ENCODE assay signal across 10 cellular contexts in genomic region chr3:152402698-152403456, GRCh38.
DNase-seq lines count a peak whose midpoint lies in the region; ATAC-seq lines count a peak whose summit lies in the region.
"Had no signal": no experiment of that assay in that cellular context is flagged by ENCODE, and none has a peak within 500 bp of the region (broad histone marks: within the 10 kb centered on the region; RNA-seq: fewer than 3 reads in every experiment).

No MANE protein-coding gene starts in this region.

- no peaks in the 10 kb centered on the region for H3K9me3 ChIP-seq in Karpas-422 (ENCODE audit: low read length)

- peaks cover 46% of the 10 kb centered on the region for H3K36me3 Mint-ChIP-seq in dendritic cell treated with granulocyte-macrophage colony-stimulating factor and Interleukin-4, amounts not matched to agents 40 ng/mL and 50 ng/mL, for 4 days (ENCODE audit: low read depth)

- H2AFZ ChIP-seq in Karpas-422 (ENCODE audit: low read length), result no peak overlapping the region
- H2AFZ ChIP-seq: parathyroid adenoma had no signal

- H3K4me2 ChIP-seq in Karpas-422 (ENCODE audit: low read depth, low read length, poor library complexity, severe bottlenecking), result no peak overlapping the region

- H3K4me1 ChIP-seq in Karpas-422 (ENCODE audit: low read length) (peaks cover 71% of the 10 kb centered on the region), rectal smooth muscle tissue (ENCODE audit: control insufficient read depth, insufficient read depth, low read length) (peaks cover 60% of the 10 kb centered on the region)

- DNase-seq in Karpas-422 (no peak), HuH-7.5 (ENCODE audit: low spot score) (no peak), iPS-NIHi7 (ENCODE audit: extremely low spot score) (no peak)
- DNase-seq: NCI-H526 had no signal

- no peak overlapping the region for H3K4me3 Mint-ChIP-seq in dendritic cell treated with granulocyte-macrophage colony-stimulating factor and Interleukin-4, amounts not matched to agents 40 ng/mL and 50 ng/mL, for 4 days

- H4K20me1 ChIP-seq in Karpas-422 (ENCODE audit: insufficient read depth, low read depth, low read length), result no peaks in the 10 kb centered on the region

- peaks cover 99% of the 10 kb centered on the region for H3K79me2 ChIP-seq in Karpas-422 (ENCODE audit: low read length)

- no peaks in the 10 kb centered on the region for H3K27me3 Mint-ChIP-seq in dendritic cell treated with granulocyte-macrophage colony-stimulating factor and Interleukin-4, amounts not matched to agents 40 ng/mL and 50 ng/mL, for 4 days

- intact Hi-C loops in dendritic cell treated with granulocyte-macrophage colony-stimulating factor and Interleukin-4, amounts not matched to agents 40 ng/mL and 50 ng/mL, for 4 days (cut with micrococcal nuclease), result no loop called here

- peak overlapping the region; percentile 20 for H3K27ac Mint-ChIP-seq in dendritic cell treated with granulocyte-macrophage colony-stimulating factor and Interleukin-4, amounts not matched to agents 40 ng/mL and 50 ng/mL, for 4 days

- no peaks in the 10 kb centered on the region for H3K9me3 Mint-ChIP-seq in dendritic cell treated with granulocyte-macrophage colony-stimulating factor and Interleukin-4, amounts not matched to agents 40 ng/mL and 50 ng/mL, for 4 days

- peak overlapping the region; percentile 9; the same call in 1 of the 2 replicates for H3K27ac ChIP-seq in Karpas-422 (ENCODE audit: low read length)
- H3K27ac ChIP-seq in rectal smooth muscle tissue (ENCODE audit: low read depth, low read length), result peak overlapping the region; percentile 53
- H3K27ac ChIP-seq: parathyroid adenoma had no signal

- peaks cover 55% of the 10 kb centered on the region for H3K4me1 Mint-ChIP-seq in dendritic cell treated with granulocyte-macrophage colony-stimulating factor and Interleukin-4, amounts not matched to agents 40 ng/mL and 50 ng/mL, for 4 days (ENCODE audit: low read depth)

- H3K27me3 ChIP-seq in Karpas-422 (ENCODE audit: low read length) (no peaks in the 10 kb centered on the region), rectal smooth muscle tissue (ENCODE audit: control insufficient read depth, insufficient read depth, low read length) (no peaks in the 10 kb centered on the region)

- H3K9ac ChIP-seq in Karpas-422 (ENCODE audit: low read length), result no peak overlapping the region
- no peak overlapping the region for H3K9ac ChIP-seq in rectal smooth muscle tissue (ENCODE audit: low read length)
- H3K9ac ChIP-seq: parathyroid adenoma had no signal

- H3K36me3 ChIP-seq in Karpas-422 (ENCODE audit: insufficient read depth, low read length), result 0 out of 2 replicates have a peak, but pooled peaks cover 9% of the 10 kb centered on the region
- no peaks in the 10 kb centered on the region for H3K36me3 ChIP-seq in rectal smooth muscle tissue (ENCODE audit: control insufficient read depth, insufficient read depth, low read length)

- no peak overlapping the region for H3K4me3 ChIP-seq in Karpas-422 (ENCODE audit: low read length)
- no peak overlapping the region for H3K4me3 ChIP-seq in rectal smooth muscle tissue (ENCODE audit: low read length)

- H3K9me2 ChIP-seq in Karpas-422 (replicated peaks; ENCODE audit: insufficient read depth, low read length), result no peaks in the 10 kb centered on the region

- ATAC-seq in GM18867 (IDR thresholded peaks at IDR 0.05; ENCODE audit: unreplicated experiment), result peak; percentile 41
- no peak for ATAC-seq in HG03097 (IDR thresholded peaks at IDR 0.05; ENCODE audit: low FRiP score, unreplicated experiment)
- no peak for ATAC-seq in GM18870 (IDR thresholded peaks at IDR 0.05; ENCODE audit: unreplicated experiment)
